In the genomic region with DNA sequence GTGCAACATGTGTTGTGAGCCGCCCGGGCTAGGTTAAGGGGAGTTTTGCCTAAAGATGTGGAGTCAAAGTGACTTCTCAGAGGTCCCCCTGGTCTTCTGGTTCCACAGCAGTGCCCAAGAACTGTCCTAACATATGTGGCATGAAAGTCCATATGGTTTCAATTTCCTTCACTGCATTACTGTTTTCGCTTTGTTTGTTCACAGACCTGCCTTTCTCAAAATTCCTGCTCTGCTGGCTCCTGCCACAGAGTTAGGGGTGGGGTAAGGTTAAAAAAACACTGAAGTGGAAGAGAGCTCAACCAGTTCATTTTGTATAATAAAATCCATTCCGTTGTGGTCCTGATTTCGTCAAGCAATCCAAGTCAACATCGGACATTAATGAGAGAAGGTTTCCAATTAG, we compare ENCODE assay signal across 20 cellular contexts.
"Had no signal": no experiment of that assay in that cellular context is flagged by ENCODE, and none has a peak within 500 bp of the region (broad histone marks: within the 10 kb centered on the region; RNA-seq: fewer than 3 reads in every experiment).

No MANE protein-coding gene starts in this region.

- H3K27me3 ChIP-seq: gastroesophageal sphincter, neural progenitor cell, sigmoid colon, testis had no signal

- H3K4me3 ChIP-seq: gastroesophageal sphincter, lower lobe of right lung, neural progenitor cell, sigmoid colon, smooth muscle cell, testis had no signal

- H2AFZ ChIP-seq: neural progenitor cell had no signal

- DNase-seq: activated naive CD8-positive, alpha-beta T cell treated with anti-CD3 and anti-CD28 coated beads for 36 hours; activated T-cell treated with anti-CD3 and anti-CD28 coated beads, Interleukin-2, amount 50 U/mL, for 1 hour; amniotic stem cell; erythroblast; head of caudate nucleus; islet precursor cell; left cardiac atrium; lower lobe of right lung; naive thymus-derived CD4-positive, alpha-beta T cell; sigmoid colon; stimulated activated CD4-positive, alpha-beta T cell treated with anti-CD3 and anti-CD28 coated beads, Interleukin-15, amount 100 ng/mL, for 24 hours; T1000; testis; trophoblast cell had no signal

- H3K9me3 Mint-ChIP-seq: activated naive CD8-positive, alpha-beta T cell treated with anti-CD3 and anti-CD28 coated beads for 36 hours; neural progenitor cell; stimulated activated memory B cell treated with anti-CD40 and anti-IgM and Interleukin-4, amounts not matched to agents 10 μg/mL and 1 μg/mL and 100 μg/mL, for 72 hours; T-helper 1 cell treated with Interleukin-12 subunit alpha and Interleukin-12 subunit beta and Interleukin-4 antibody, amounts not matched to agents 30 μg/mL and 1 μg/mL, for 36 hours; WTC11 had no signal

- H3K9ac ChIP-seq: neural progenitor cell had no signal

- H3K4me1 ChIP-seq: gastroesophageal sphincter, lower lobe of right lung, neural progenitor cell, sigmoid colon, testis had no signal

- H3K27ac ChIP-seq: gastroesophageal sphincter, lower lobe of right lung, neural progenitor cell, sigmoid colon, testis had no signal

- H3K9me3 ChIP-seq: gastroesophageal sphincter, lower lobe of right lung, sigmoid colon, testis had no signal

- H3K4me1 Mint-ChIP-seq: activated naive CD8-positive, alpha-beta T cell treated with anti-CD3 and anti-CD28 coated beads for 36 hours; naive thymus-derived CD4-positive, alpha-beta T cell; neural progenitor cell; stimulated activated memory B cell treated with anti-CD40 and anti-IgM and Interleukin-4, amounts not matched to agents 10 μg/mL and 1 μg/mL and 100 μg/mL, for 72 hours; WTC11 had no signal

- H3K36me3 Mint-ChIP-seq: activated naive CD8-positive, alpha-beta T cell treated with anti-CD3 and anti-CD28 coated beads for 36 hours; naive thymus-derived CD4-positive, alpha-beta T cell; neural progenitor cell; stimulated activated memory B cell treated with anti-CD40 and anti-IgM and Interleukin-4, amounts not matched to agents 10 μg/mL and 1 μg/mL and 100 μg/mL, for 72 hours; WTC11 had no signal

- H3K36me3 ChIP-seq: gastroesophageal sphincter, lower lobe of right lung, neural progenitor cell, sigmoid colon had no signal

- ATAC-seq: gastroesophageal sphincter; left cardiac atrium; lower lobe of right lung; naive thymus-derived CD4-positive, alpha-beta T cell; stimulated activated memory B cell treated with anti-CD40 and anti-IgM and Interleukin-4, amounts not matched to agents 10 μg/mL and 1 μg/mL and 100 μg/mL, for 72 hours; WTC11 had no signal

- H3K27ac Mint-ChIP-seq: activated naive CD8-positive, alpha-beta T cell treated with anti-CD3 and anti-CD28 coated beads for 36 hours; naive thymus-derived CD4-positive, alpha-beta T cell; neural progenitor cell; stimulated activated memory B cell treated with anti-CD40 and anti-IgM and Interleukin-4, amounts not matched to agents 10 μg/mL and 1 μg/mL and 100 μg/mL, for 72 hours; T-helper 1 cell treated with Interleukin-12 subunit alpha and Interleukin-12 subunit beta and Interleukin-4 antibody, amounts not matched to agents 30 μg/mL and 1 μg/mL, for 36 hours; WTC11 had no signal

- H3K27me3 Mint-ChIP-seq: activated naive CD8-positive, alpha-beta T cell treated with anti-CD3 and anti-CD28 coated beads for 36 hours; stimulated activated memory B cell treated with anti-CD40 and anti-IgM and Interleukin-4, amounts not matched to agents 10 μg/mL and 1 μg/mL and 100 μg/mL, for 72 hours had no signal

- H3K4me2 ChIP-seq: neural progenitor cell, smooth muscle cell had no signal

- H3K4me3 Mint-ChIP-seq: activated naive CD8-positive, alpha-beta T cell treated with anti-CD3 and anti-CD28 coated beads for 36 hours; naive thymus-derived CD4-positive, alpha-beta T cell; neural progenitor cell; stimulated activated memory B cell treated with anti-CD40 and anti-IgM and Interleukin-4, amounts not matched to agents 10 μg/mL and 1 μg/mL and 100 μg/mL, for 72 hours; T-helper 1 cell treated with Interleukin-12 subunit alpha and Interleukin-12 subunit beta and Interleukin-4 antibody, amounts not matched to agents 30 μg/mL and 1 μg/mL, for 36 hours; WTC11 had no signal
